ENCODE assay signal across 8 cellular contexts in genomic region chr12:12720637-12721250, GRCh38.
DNase-seq lines count a peak whose midpoint lies in the region; ATAC-seq and TF ChIP-seq lines count a peak whose summit lies in the region.

No MANE protein-coding gene starts in this region.

- H3K27me3 ChIP-seq in rectal smooth muscle tissue (ENCODE audit: control insufficient read depth, insufficient read depth, low read length): no peaks in the 10 kb centered on the region

- DNase-seq in NCI-H1694 (lab: John Stamatoyannopoulos, UW): peak; percentile 52
- no peak for DNase-seq in choroid plexus epithelial cell (ENCODE audit: low read depth)
- DNase-seq in activated CD4-positive, alpha-beta T cell treated with anti-CD3 and anti-CD28 coated beads for 1 hour: no peak

- no peak overlapping the region for H3K9ac ChIP-seq in rectal smooth muscle tissue (ENCODE audit: low read length)

- peaks cover 16% of the 10 kb centered on the region for H3K36me3 ChIP-seq in rectal smooth muscle tissue (ENCODE audit: control insufficient read depth, insufficient read depth, low read length)

- no peak for ATAC-seq in GM19455 (IDR thresholded peaks at IDR 0.05; ENCODE audit: unreplicated experiment)
- ATAC-seq in HG03175 (IDR thresholded peaks at IDR 0.05; ENCODE audit: unreplicated experiment): no peak
- ATAC-seq in HG02938 (IDR thresholded peaks at IDR 0.05; ENCODE audit: unreplicated experiment): no peak

- peak overlapping the region; percentile 45 for H3K27ac ChIP-seq in rectal smooth muscle tissue (ENCODE audit: low read depth, low read length)

- H3K4me1 ChIP-seq in rectal smooth muscle tissue (ENCODE audit: control insufficient read depth, insufficient read depth, low read length): peaks cover 24% of the 10 kb centered on the region

- TF ChIP-seq CTCF in choroid plexus epithelial cell (conservative IDR thresholded peaks at IDR 0.05; ENCODE audit: low read depth, low read length): no peak

- peak overlapping the region; percentile 97 for H3K4me3 ChIP-seq in GM08714 (ENCODE audit: low read length)
- peak overlapping the region; percentile 97 for H3K4me3 ChIP-seq in choroid plexus epithelial cell (ENCODE audit: low read depth, low read length)
- H3K4me3 ChIP-seq in rectal smooth muscle tissue (ENCODE audit: low read length): peak overlapping the region; percentile 41

Comparison
In these comparisons a context has a peak if more than half of its experiments do, and no peak if none do; other contexts are left out.
1. H3K4me3 ChIP-seq: peak in every context shown above with its lines; median percentile 97 in GM08714; 97 in choroid plexus epithelial cell; 41 in rectal smooth muscle tissue.